Comparison of ENCODE assay signal across 9 cellular contexts in genomic region chr19:45972081-45972943, GRCh38. TPM values are rescaled to one million over a fixed set of nuclear protein-coding genes. Genes with fewer than 3 reads are reported as not detected.
DNase-seq lines count a peak whose midpoint lies in the region; ATAC-seq and TF ChIP-seq lines count a peak whose summit lies in the region.
"Had no signal": no experiment of that assay in that cellular context is flagged by ENCODE, and none has a peak within 500 bp of the region (broad histone marks: within the 10 kb centered on the region; RNA-seq: fewer than 3 reads in every experiment).

No MANE protein-coding gene starts in this region.

- ATAC-seq in HG03159 (IDR thresholded peaks at IDR 0.05; ENCODE audit: unreplicated experiment) (no peak), foreskin keratinocyte (no peak)

- no peak overlapping the region for H3K27ac ChIP-seq in skeletal muscle tissue (ENCODE audit: low read depth, low read length)
- no peak overlapping the region for H3K27ac ChIP-seq in foreskin keratinocyte
- H3K27ac ChIP-seq: PC-9 had no signal

- TF ChIP-seq CTCF in foreskin keratinocyte (conservative IDR thresholded peaks at IDR 0.05): no peak

- H3K9me3 ChIP-seq in skeletal muscle tissue (ENCODE audit: control insufficient read depth in 3 of 3, low read length in 3 of 3): no peaks in the 10 kb centered on the region

- H3K36me3 ChIP-seq in H7 (replicated peaks; ENCODE audit: control insufficient read depth, insufficient read depth, low read length): no peaks in the 10 kb centered on the region; the same call in 1 of the 2 replicates
- H3K36me3 ChIP-seq in skeletal muscle tissue (ENCODE audit: control insufficient read depth in 3 of 3, insufficient read depth in 3 of 3, low read length in 3 of 3): no peaks in the 10 kb centered on the region

- intact Hi-C loops in head of caudate nucleus (cut with DNase I): no loop called here

- H3K4me1 ChIP-seq in skeletal muscle tissue (ENCODE audit: control insufficient read depth in 3 of 3, insufficient read depth in 3 of 3, low read length in 3 of 3): peaks cover 3 to 4% (median 3%) of the 10 kb centered on the region in 3 donors
- H3K4me1 ChIP-seq in foreskin keratinocyte: no peaks in the 10 kb centered on the region

- H3K27me3 ChIP-seq in H7 (ENCODE audit: control insufficient read depth, insufficient read depth, low read length) (peaks cover 39% of the 10 kb centered on the region), skeletal muscle tissue (ENCODE audit: control insufficient read depth in 3 of 3, insufficient read depth in 3 of 3, low read length in 3 of 3) (peaks cover 63 to 71% (median 64%) of the 10 kb centered on the region in 3 donors), foreskin keratinocyte (peaks cover 64% of the 10 kb centered on the region)

- no peak for DNase-seq in H7
- DNase-seq in activated CD4-positive, alpha-beta T cell treated with anti-CD3 and anti-CD28 coated beads, Interleukin-2, amount 50 U/mL, for 1 hour: peak; percentile 16
- DNase-seq in head of caudate nucleus: peak; percentile 30 to 90 (median 71)
- no peak for DNase-seq in DMS153 (lab: John Stamatoyannopoulos, UW)
- no peak for DNase-seq in HuH-7.5 (ENCODE audit: low spot score)
- no peak for DNase-seq in foreskin keratinocyte
- DNase-seq: PC-9 had no signal

- peak overlapping the region; percentile 35; the same call in 1 of the 2 replicates for H3K4me3 ChIP-seq in H7 (ENCODE audit: insufficient read depth, low read depth, low read length)
- H3K4me3 ChIP-seq in skeletal muscle tissue (ENCODE audit: low read length in 3 of 3): peak overlapping the region; percentile 25 to 60 (median 48)
- H3K4me3 ChIP-seq: PC-9 had no signal

- H3K9ac ChIP-seq in skeletal muscle tissue (ENCODE audit: low read depth in 1 of 3, low read length in 3 of 3): peak overlapping the region in 1 of 3 donors; percentile 60

RNA-seq across cellular contexts. Expression of gene NOVA2, which starts 1.4 kb away (rescaled TPM):
- 0.11 and 0.35 TPM in 2 replicates for total RNA-seq in H7 (2014; rRNA removed; shearing (Covaris generic))
- 0.52 TPM for total RNA-seq in skeletal muscle tissue
- not detected in 2 replicates for total RNA-seq in foreskin keratinocyte
- polyA plus RNA-seq in foreskin keratinocyte: under 0.01 TPM in 1 of 2 replicates, not detected in the other
- total RNA-seq: PC-9 had no signal

RNA-seq across cellular contexts. Expression of gene CCDC61, which starts 23.0 kb away (rescaled TPM):
- total RNA-seq in H7 (2014; rRNA removed; shearing (Covaris generic)): 12.3 and 16.5 TPM in 2 replicates
- total RNA-seq in skeletal muscle tissue: 4.2 TPM
- total RNA-seq in foreskin keratinocyte: 9.8 and 12.3 TPM in 2 replicates
- polyA plus RNA-seq in foreskin keratinocyte: 16.2 and 16.7 TPM in 2 replicates

RNA-seq across cellular contexts. Expression of gene PGLYRP1, which starts 50.5 kb away (rescaled TPM):
- not detected in 2 replicates for total RNA-seq in H7 (2014; rRNA removed; shearing (Covaris generic))
- total RNA-seq in skeletal muscle tissue (2.1 TPM), foreskin keratinocyte (not detected in 2 replicates)
- not detected in 2 replicates for polyA plus RNA-seq in foreskin keratinocyte
- total RNA-seq: PC-9 had no signal

RNA-seq across cellular contexts. Expression of gene NANOS2, which starts 57.7 kb away (rescaled TPM):
- total RNA-seq in H7 (2014; rRNA removed; shearing (Covaris generic)): not detected in 2 replicates
- total RNA-seq in skeletal muscle tissue: not detected
- total RNA-seq in foreskin keratinocyte: not detected in 2 replicates
- not detected in 2 replicates for polyA plus RNA-seq in foreskin keratinocyte
- total RNA-seq: PC-9 had no signal

Comparison
In these comparisons a context has a peak if more than half of its experiments do, and no peak if none do; other contexts are left out.
1. DNase-seq: peak in activated CD4-positive, alpha-beta T cell treated with anti-CD3 and anti-CD28 coated beads, Interleukin-2, amount 50 U/mL, for 1 hour (single experiment) and head of caudate nucleus (42 of 42); none in H7 (single experiment), DMS153 (single experiment), HuH-7.5 (single experiment) and foreskin keratinocyte (0 of 2).